Comparison of ENCODE assay signal across 20 cellular contexts in genomic region chr2:23696163-23697045, GRCh38.
DNase-seq lines count a peak whose midpoint lies in the region; ATAC-seq and TF ChIP-seq lines count a peak whose summit lies in the region.
"Had no signal": no experiment of that assay in that cellular context is flagged by ENCODE, and none has a peak within 500 bp of the region (broad histone marks: within the 10 kb centered on the region; RNA-seq: fewer than 3 reads in every experiment).

No MANE protein-coding gene starts in this region.

- peaks cover 9% of the 10 kb centered on the region for H3K4me1 ChIP-seq in left ventricle myocardium inferior
- H3K4me1 ChIP-seq in RWPE2 (ENCODE audit: insufficient read depth, poor library complexity, severe bottlenecking) = no peaks in the 10 kb centered on the region
- no peaks in the 10 kb centered on the region for H3K4me1 ChIP-seq in SJCRH30
- H3K4me1 ChIP-seq in effector memory CD4-positive, alpha-beta T cell (ENCODE audit: control insufficient read depth, insufficient read depth, low read length, poor library complexity, severe bottlenecking) = no peaks in the 10 kb centered on the region

- H3K4me3 Mint-ChIP-seq in glutamatergic neuron (ENCODE audit: unreplicated experiment) = peak overlapping the region; percentile 64
- H3K4me3 Mint-ChIP-seq: HFFc6 had no signal

- no peak overlapping the region for H3K27ac ChIP-seq in left ventricle myocardium inferior (replicated peaks)
- no peak overlapping the region for H3K27ac ChIP-seq in RWPE2 (ENCODE audit: poor library complexity, severe bottlenecking)
- peak overlapping the region; percentile 41 for H3K27ac ChIP-seq in temporal lobe (ENCODE audit: low read depth, low read length)
- H3K27ac ChIP-seq in SJCRH30 = no peak overlapping the region
- H3K27ac ChIP-seq in effector memory CD4-positive, alpha-beta T cell (ENCODE audit: insufficient read depth, low read length, poor library complexity, severe bottlenecking) = no peak overlapping the region

- DNase-seq in cardiac septum (ENCODE audit: low spot score) (peak; percentile 71), left ventricle myocardium inferior (no peak), RWPE2 (ENCODE audit: low spot score) (peak; percentile 30), glutamatergic neuron (no peak), SJCRH30 (no peak), NCI-H146 treated with DMSO at 0.1 percent for 48 hours (lab: John Stamatoyannopoulos, UW; ENCODE audit: unreplicated experiment) (no peak)
- no peak for DNase-seq in effector memory CD4-positive, alpha-beta T cell
- DNase-seq: BE2C; CD4-positive, CD25-positive, alpha-beta regulatory T cell; COR-L47; DMS 273 treated with DMSO at 0.1 percent for 48 hours; DND-41; HFFc6; NCI-H1417; NCI-H2029; NCI-H2171; NCI-H446; NCI-H526 treated with DMSO at 0.1 percent for 48 hours had no signal

- peaks cover 28% of the 10 kb centered on the region for H3K36me3 Mint-ChIP-seq in glutamatergic neuron (ENCODE audit: unreplicated experiment)

- H3K36me3 ChIP-seq in left ventricle myocardium inferior (peaks cover 9% of the 10 kb centered on the region), RWPE2 (ENCODE audit: low read depth) (no peaks in the 10 kb centered on the region), SJCRH30 (peaks cover 84% of the 10 kb centered on the region)
- peaks cover 3% of the 10 kb centered on the region for H3K36me3 ChIP-seq in effector memory CD4-positive, alpha-beta T cell (ENCODE audit: control insufficient read depth, insufficient read depth, low read length)

- intact Hi-C loops in cardiac septum (cut with DNase I) (no loop called here), left ventricle myocardium inferior (cut with micrococcal nuclease) (no loop called here)

- peaks cover 40% of the 10 kb centered on the region for H3K9me3 Mint-ChIP-seq in glutamatergic neuron (ENCODE audit: unreplicated experiment)
- H3K9me3 Mint-ChIP-seq: CD4-positive, CD25-positive, alpha-beta regulatory T cell; HFFc6 had no signal

- H3K27me3 Mint-ChIP-seq in glutamatergic neuron (ENCODE audit: unreplicated experiment) = peaks cover 47% of the 10 kb centered on the region
- H3K27me3 Mint-ChIP-seq: CD4-positive, CD25-positive, alpha-beta regulatory T cell had no signal

- H3K27me3 ChIP-seq in left ventricle myocardium inferior (ENCODE audit: low read depth) (no peaks in the 10 kb centered on the region), RWPE2 (ENCODE audit: insufficient read depth, poor library complexity, severe bottlenecking) (no peaks in the 10 kb centered on the region), SJCRH30 (no peaks in the 10 kb centered on the region)
- H3K27me3 ChIP-seq in effector memory CD4-positive, alpha-beta T cell (replicated peaks; ENCODE audit: control insufficient read depth, insufficient read depth, low read length, poor library complexity, severe bottlenecking) = no peaks in the 10 kb centered on the region
- H3K27me3 ChIP-seq: BE2C had no signal

- H3K9me3 ChIP-seq in left ventricle myocardium inferior (replicated peaks) = no peaks in the 10 kb centered on the region
- H3K9me3 ChIP-seq in RWPE2 (ENCODE audit: severe bottlenecking) = no peaks in the 10 kb centered on the region
- H3K9me3 ChIP-seq in SJCRH30 (replicated peaks) = 0 out of 2 replicates have a peak, but pooled peaks cover 5% of the 10 kb centered on the region
- no peaks in the 10 kb centered on the region for H3K9me3 ChIP-seq in effector memory CD4-positive, alpha-beta T cell (ENCODE audit: control insufficient read depth, low read length)
- H3K9me3 ChIP-seq: BE2C had no signal

- no peak for TF ChIP-seq CTCF in left ventricle myocardium inferior (IDR thresholded peaks at IDR 0.05; ENCODE audit: borderline replicate concordance)
- TF ChIP-seq CTCF in RWPE2 (IDR thresholded peaks at IDR 0.05; ENCODE audit: poor library complexity, severe bottlenecking) = no peak
- no peak for TF ChIP-seq CTCF in glutamatergic neuron (IDR thresholded peaks at IDR 0.05; ENCODE audit: partially characterized antibody, unreplicated experiment)

- no peak for ATAC-seq in RWPE2 (ENCODE audit: low read depth)
- ATAC-seq: Panc1 had no signal

- H3K27ac Mint-ChIP-seq in glutamatergic neuron (ENCODE audit: unreplicated experiment) = peak overlapping the region; percentile 90
- H3K27ac Mint-ChIP-seq: CD4-positive, CD25-positive, alpha-beta regulatory T cell; HFFc6 had no signal

- peaks cover 44% of the 10 kb centered on the region for H3K4me1 Mint-ChIP-seq in glutamatergic neuron (ENCODE audit: low read depth, unreplicated experiment)

- H3K4me3 ChIP-seq in left ventricle myocardium inferior (no peak overlapping the region), RWPE2 (ENCODE audit: severe bottlenecking) (no peak overlapping the region), SJCRH30 (no peak overlapping the region)
- no peak overlapping the region for H3K4me3 ChIP-seq in effector memory CD4-positive, alpha-beta T cell (ENCODE audit: insufficient read depth, low read depth, low read length, poor library complexity, severe bottlenecking)

Comparison
In these comparisons a context has a peak if more than half of its experiments do, and no peak if none do; other contexts are left out.
1. DNase-seq: peak in cardiac septum (single experiment) and RWPE2 (single experiment); none in left ventricle myocardium inferior (single experiment), glutamatergic neuron (single experiment), SJCRH30 (0 of 2), NCI-H146 treated with DMSO at 0.1 percent for 48 hours (single experiment) and effector memory CD4-positive, alpha-beta T cell (0 of 3).